ENCODE assay signal across 8 cellular contexts in genomic region chr3:51955893-51956770, GRCh38. TPM values are rescaled to one million over a fixed set of nuclear protein-coding genes. Genes with fewer than 3 reads are reported as not detected.
A peak's percentile ranks its signal among the peaks of the same experiment; 100 is the strongest.
DNase-seq lines count a peak whose midpoint lies in the region; ATAC-seq and TF ChIP-seq lines count a peak whose summit lies in the region.

No MANE protein-coding gene starts in this region.

- DNase-seq in A673 (ENCODE audit: low spot score): peak; percentile 51
- peak; percentile 96 for DNase-seq in H7
- DNase-seq in activated T-cell treated with anti-CD3 and anti-CD28 coated beads, Interleukin-2, amount 50 U/mL, for 72 hours: peak; percentile 45 to 64
- DNase-seq in fibroblast of the conjunctiva (ENCODE audit: low read depth): peak; percentile 16
- DNase-seq in natural killer cell treated with Interleukin-12 subunit alpha and Interleukin-12 subunit beta and Interleukin-15 and Interleukin-18, amount 100 ng/mL, for 72 hours (ENCODE audit: low spot score): no peak
- DNase-seq in T-helper 2 cell treated with Interferon-gamma antibody and Interleukin-4, amounts not matched to agents 5 μg/mL and 100 μg/mL, for 36 hours (ENCODE audit: low spot score): no peak
- no peak for DNase-seq in GDM1 (lab: John Stamatoyannopoulos, UW)

- H3K4me1 ChIP-seq in A673 (ENCODE audit: insufficient read depth, low read length, poor library complexity, severe bottlenecking): no peaks in the 10 kb centered on the region

- BruUV-seq in A673 (replicated peaks; lab: Mats Ljungman, UMichigan): no TSS peak

- no peaks in the 10 kb centered on the region for H3K9me3 Mint-ChIP-seq in activated T-cell treated with anti-CD3 and anti-CD28 coated beads, Interleukin-2, amount 50 U/mL, for 72 hours
- no peaks in the 10 kb centered on the region for H3K9me3 Mint-ChIP-seq in natural killer cell treated with Interleukin-12 subunit alpha and Interleukin-12 subunit beta and Interleukin-15 and Interleukin-18, amount 100 ng/mL, for 72 hours
- H3K9me3 Mint-ChIP-seq in T-helper 2 cell treated with Interferon-gamma antibody and Interleukin-4, amounts not matched to agents 5 μg/mL and 100 μg/mL, for 36 hours: no peaks in the 10 kb centered on the region

- peaks cover 0 to 2% of the 10 kb centered on the region in 2 donors for H3K36me3 Mint-ChIP-seq in activated T-cell treated with anti-CD3 and anti-CD28 coated beads, Interleukin-2, amount 50 U/mL, for 72 hours (ENCODE audit: insufficient read depth in 2 of 2)
- no peaks in the 10 kb centered on the region for H3K36me3 Mint-ChIP-seq in natural killer cell treated with Interleukin-12 subunit alpha and Interleukin-12 subunit beta and Interleukin-15 and Interleukin-18, amount 100 ng/mL, for 72 hours
- peaks cover 3% of the 10 kb centered on the region for H3K36me3 Mint-ChIP-seq in T-helper 2 cell treated with Interferon-gamma antibody and Interleukin-4, amounts not matched to agents 5 μg/mL and 100 μg/mL, for 36 hours (ENCODE audit: low read depth)

- no peaks in the 10 kb centered on the region for H3K4me1 Mint-ChIP-seq in activated T-cell treated with anti-CD3 and anti-CD28 coated beads, Interleukin-2, amount 50 U/mL, for 72 hours (ENCODE audit: low read depth)
- H3K4me1 Mint-ChIP-seq in natural killer cell treated with Interleukin-12 subunit alpha and Interleukin-12 subunit beta and Interleukin-15 and Interleukin-18, amount 100 ng/mL, for 72 hours (ENCODE audit: low read depth in 2 of 2): peaks cover 0 to 4% of the 10 kb centered on the region in 2 donors
- no peaks in the 10 kb centered on the region for H3K4me1 Mint-ChIP-seq in T-helper 2 cell treated with Interferon-gamma antibody and Interleukin-4, amounts not matched to agents 5 μg/mL and 100 μg/mL, for 36 hours (ENCODE audit: low read depth)

- no peaks in the 10 kb centered on the region for H3K9me3 ChIP-seq in A673 (ENCODE audit: low read depth, low read length, poor library complexity, severe bottlenecking)

- no peak overlapping the region for H3K27ac ChIP-seq in A673 (ENCODE audit: low read depth, low read length, poor library complexity, severe bottlenecking)

- H3K27me3 Mint-ChIP-seq in activated T-cell treated with anti-CD3 and anti-CD28 coated beads, Interleukin-2, amount 50 U/mL, for 72 hours (ENCODE audit: low read depth): peaks cover 27% of the 10 kb centered on the region
- peaks cover 22 to 25% of the 10 kb centered on the region in 2 donors for H3K27me3 Mint-ChIP-seq in natural killer cell treated with Interleukin-12 subunit alpha and Interleukin-12 subunit beta and Interleukin-15 and Interleukin-18, amount 100 ng/mL, for 72 hours
- peaks cover 33% of the 10 kb centered on the region for H3K27me3 Mint-ChIP-seq in T-helper 2 cell treated with Interferon-gamma antibody and Interleukin-4, amounts not matched to agents 5 μg/mL and 100 μg/mL, for 36 hours (ENCODE audit: low read depth)

- POLR2A ChIA-PET in A673 (lab: Charles Lee; ENCODE audit: low non-redundant PET): no interaction called here

- H3K4me3 Mint-ChIP-seq in activated T-cell treated with anti-CD3 and anti-CD28 coated beads, Interleukin-2, amount 50 U/mL, for 72 hours: peak overlapping the region; percentile 48 to 65
- H3K4me3 Mint-ChIP-seq in natural killer cell treated with Interleukin-12 subunit alpha and Interleukin-12 subunit beta and Interleukin-15 and Interleukin-18, amount 100 ng/mL, for 72 hours: no peak overlapping the region
- no peak overlapping the region for H3K4me3 Mint-ChIP-seq in T-helper 2 cell treated with Interferon-gamma antibody and Interleukin-4, amounts not matched to agents 5 μg/mL and 100 μg/mL, for 36 hours

- CTCF ChIA-PET in A673 (lab: Charles Lee): no interaction called here

- H3K27ac Mint-ChIP-seq in activated T-cell treated with anti-CD3 and anti-CD28 coated beads, Interleukin-2, amount 50 U/mL, for 72 hours: no peak overlapping the region
- H3K27ac Mint-ChIP-seq in natural killer cell treated with Interleukin-12 subunit alpha and Interleukin-12 subunit beta and Interleukin-15 and Interleukin-18, amount 100 ng/mL, for 72 hours: no peak overlapping the region
- H3K27ac Mint-ChIP-seq in T-helper 2 cell treated with Interferon-gamma antibody and Interleukin-4, amounts not matched to agents 5 μg/mL and 100 μg/mL, for 36 hours: no peak overlapping the region

- intact Hi-C loops in A673 (cut with micrococcal nuclease; ENCODE audit: unreplicated experiment): no loop called here

- H3K4me3 ChIP-seq in A673 (ENCODE audit: low read depth, low read length, poor library complexity, severe bottlenecking) (peak overlapping the region; percentile 34), H7 (ENCODE audit: insufficient read depth, low read depth, low read length) (peak overlapping the region; percentile 44)

- peak; percentile 80 to 86 for ATAC-seq in activated T-cell treated with anti-CD3 and anti-CD28 coated beads, Interleukin-2, amount 50 U/mL, for 72 hours (replicated peaks in 1 of 2)
- ATAC-seq in natural killer cell treated with Interleukin-12 subunit alpha and Interleukin-12 subunit beta and Interleukin-15 and Interleukin-18, amount 100 ng/mL, for 72 hours: peak; percentile 58 to 68
- ATAC-seq in GM19467 (IDR thresholded peaks at IDR 0.05; ENCODE audit: unreplicated experiment): no peak

- no peaks in the 10 kb centered on the region for H3K36me3 ChIP-seq in A673 (ENCODE audit: insufficient read depth, low read length, poor library complexity, severe bottlenecking)
- H3K36me3 ChIP-seq in H7 (replicated peaks; ENCODE audit: control insufficient read depth, insufficient read depth, low read length): no peaks in the 10 kb centered on the region

- H3K27me3 ChIP-seq in A673 (replicated peaks; ENCODE audit: insufficient read depth, low read depth, low read length, poor library complexity): no peaks in the 10 kb centered on the region
- peaks cover 38% of the 10 kb centered on the region for H3K27me3 ChIP-seq in H7 (ENCODE audit: control insufficient read depth, insufficient read depth, low read length)

- peak; percentile 51 for TF ChIP-seq CTCF in A673 (conservative IDR thresholded peaks at IDR 0.05; ENCODE audit: low read depth, low read length)

RNA-seq across cellular contexts. Expression of gene GPR62, which starts 1.0 kb away (rescaled TPM):
- total RNA-seq in A673 (2021): not detected in 2 replicates
- 0.14 TPM in 1 of 2 replicates, not detected in the other for total RNA-seq in H7 (2014; rRNA removed; shearing (Covaris generic))
- total RNA-seq in activated T-cell treated with anti-CD3 and anti-CD28 coated beads, Interleukin-2, amount 50 U/mL, for 72 hours: under 1 TPM in 1 of 2 donors, not detected in 1; 0.10 TPM
- total RNA-seq in natural killer cell treated with Interleukin-12 subunit alpha and Interleukin-12 subunit beta and Interleukin-15 and Interleukin-18, amount 100 ng/mL, for 72 hours: not detected

RNA-seq across cellular contexts. Expression of gene PCBP4, which starts 11.1 kb away (rescaled TPM):
- 5.3 and 8.1 TPM in 2 replicates for total RNA-seq in A673 (2021)
- total RNA-seq in H7 (2014; rRNA removed; shearing (Covaris generic)): 29.4 and 48.1 TPM in 2 replicates
- total RNA-seq in activated T-cell treated with anti-CD3 and anti-CD28 coated beads, Interleukin-2, amount 50 U/mL, for 72 hours: 10 to 100 TPM; 23.3 to 27.4 TPM
- total RNA-seq in natural killer cell treated with Interleukin-12 subunit alpha and Interleukin-12 subunit beta and Interleukin-15 and Interleukin-18, amount 100 ng/mL, for 72 hours: 1 to 10 TPM; 7.9 to 8.4 TPM

RNA-seq across cellular contexts. Expression of gene PARP3, which starts 14.0 kb away (rescaled TPM):
- total RNA-seq in A673 (2021): 3.4 and 4.0 TPM in 2 replicates
- total RNA-seq in H7 (2014; rRNA removed; shearing (Covaris generic)): 3.2 and 5.5 TPM in 2 replicates
- 10 to 100 TPM; 22.9 to 27.1 TPM for total RNA-seq in activated T-cell treated with anti-CD3 and anti-CD28 coated beads, Interleukin-2, amount 50 U/mL, for 72 hours
- 10 to 100 TPM in 1 of 2 donors, 1 to 10 TPM in 1; 3.7 to 11.9 TPM for total RNA-seq in natural killer cell treated with Interleukin-12 subunit alpha and Interleukin-12 subunit beta and Interleukin-15 and Interleukin-18, amount 100 ng/mL, for 72 hours

RNA-seq across cellular contexts. Expression of gene RRP9, which starts 14.4 kb away (rescaled TPM):
- total RNA-seq in A673 (2021): 25.9 and 32.3 TPM in 2 replicates
- total RNA-seq in H7 (2014; rRNA removed; shearing (Covaris generic)): 62.0 and 80.6 TPM in 2 replicates
- total RNA-seq in activated T-cell treated with anti-CD3 and anti-CD28 coated beads, Interleukin-2, amount 50 U/mL, for 72 hours: 10 to 100 TPM; 17.9 to 27.7 TPM
- total RNA-seq in natural killer cell treated with Interleukin-12 subunit alpha and Interleukin-12 subunit beta and Interleukin-15 and Interleukin-18, amount 100 ng/mL, for 72 hours: 10 to 100 TPM; 46.4 to 78.1 TPM

RNA-seq across cellular contexts. Expression of gene ABHD14B, which starts 17.7 kb away (rescaled TPM):
- total RNA-seq in A673 (2021): 7.3 and 11.4 TPM in 2 replicates
- total RNA-seq in H7 (2014; rRNA removed; shearing (Covaris generic)): 20.8 and 24.3 TPM in 2 replicates
- 10 to 100 TPM; 52.5 to 54.6 TPM for total RNA-seq in activated T-cell treated with anti-CD3 and anti-CD28 coated beads, Interleukin-2, amount 50 U/mL, for 72 hours
- total RNA-seq in natural killer cell treated with Interleukin-12 subunit alpha and Interleukin-12 subunit beta and Interleukin-15 and Interleukin-18, amount 100 ng/mL, for 72 hours: 10 to 100 TPM; 28.0 to 33.2 TPM

Comparison
In these comparisons a context has a peak if more than half of its experiments do, and no peak if none do; other contexts are left out.
1. DNase-seq: peak in A673 (single experiment), H7 (single experiment), activated T-cell treated with anti-CD3 and anti-CD28 coated beads, Interleukin-2, amount 50 U/mL, for 72 hours (2 of 2) and fibroblast of the conjunctiva (single experiment); none in natural killer cell treated with Interleukin-12 subunit alpha and Interleukin-12 subunit beta and Interleukin-15 and Interleukin-18, amount 100 ng/mL, for 72 hours (single experiment), T-helper 2 cell treated with Interferon-gamma antibody and Interleukin-4, amounts not matched to agents 5 μg/mL and 100 μg/mL, for 36 hours (single experiment) and GDM1 (single experiment).
2. H3K4me3 Mint-ChIP-seq: peak in activated T-cell treated with anti-CD3 and anti-CD28 coated beads, Interleukin-2, amount 50 U/mL, for 72 hours (2 of 2); none in natural killer cell treated with Interleukin-12 subunit alpha and Interleukin-12 subunit beta and Interleukin-15 and Interleukin-18, amount 100 ng/mL, for 72 hours (single experiment) and T-helper 2 cell treated with Interferon-gamma antibody and Interleukin-4, amounts not matched to agents 5 μg/mL and 100 μg/mL, for 36 hours (single experiment).